ENCODE assay signal across 1 cellular context in genomic region chr10:121500591-121501341, GRCh38.
A peak's percentile ranks its signal among the peaks of the same experiment; 100 is the strongest.
TF ChIP-seq lines count a peak whose summit lies in the region.

No MANE protein-coding gene starts in this region.

TF ChIP-seq in HEK293, 187 proteins besides CTCF, POLR2A, EP300 and RAD21 (continued from another document):
- TF ChIP-seq ZNF175 (tag by site-specific recombination; IDR thresholded peaks at IDR 0.05) (no peak), TSHZ1 (tag by site-specific recombination; IDR thresholded peaks at IDR 0.05; ENCODE audit: borderline replicate concordance) (peak; percentile 94), PATZ1 (tag by site-specific recombination; IDR thresholded peaks at IDR 0.05) (peak; percentile 70; the same call in 1 of the 2 replicates), ZNF155 (tag by site-specific recombination; IDR thresholded peaks at IDR 0.05) (no peak), ZNF10 (tag by site-specific recombination; IDR thresholded peaks at IDR 0.05) (peak; percentile 78), ZNF423 (tag by site-specific recombination; IDR thresholded peaks at IDR 0.05) (no peak), PRDM4 (tag by site-specific recombination; IDR thresholded peaks at IDR 0.05) (peak; percentile 77), ZNF366 (tag by site-specific recombination; conservative IDR thresholded peaks at IDR 0.05) (peak; percentile 89), YY2 (tag by site-specific recombination; IDR thresholded peaks at IDR 0.05) (no peak), EGR2 (tag by site-specific recombination; IDR thresholded peaks at IDR 0.05; ENCODE audit: low read depth) (no peak), ZNF174 (tag by site-specific recombination; IDR thresholded peaks at IDR 0.05) (no peak), ZNF24 (tag by site-specific recombination; IDR thresholded peaks at IDR 0.05) (peak; percentile 94), KLF7 (tag by site-specific recombination; IDR thresholded peaks at IDR 0.05; ENCODE audit: borderline replicate concordance) (peak; percentile 32; the same call in 1 of the 2 replicates), ZNF362 (tag by site-specific recombination; IDR thresholded peaks at IDR 0.05) (peak; percentile 85), BCL11A (tag by site-specific recombination; IDR thresholded peaks at IDR 0.05; ENCODE audit: low read depth) (peak; percentile 91; the same call in 1 of the 2 replicates), MYNN (tag by site-specific recombination; IDR thresholded peaks at IDR 0.05; ENCODE audit: borderline replicate concordance) (no peak), ZNF18 (tag by site-specific recombination; IDR thresholded peaks at IDR 0.05) (peak; percentile 63), ZNF558 (tag by site-specific recombination; IDR thresholded peaks at IDR 0.05) (0 out of 2 replicates have a peak, but pooled peaks have one; percentile 14), ZNF654 (tag by site-specific recombination; IDR thresholded peaks at IDR 0.05; ENCODE audit: low read depth) (peak; percentile 20; the same call in 1 of the 2 replicates), ZNF768 (tag by site-specific recombination; IDR thresholded peaks at IDR 0.05) (no peak), ZNF473 (tag by site-specific recombination; IDR thresholded peaks at IDR 0.05) (no peak), ZNF664 (tag by site-specific recombination; IDR thresholded peaks at IDR 0.05) (no peak), ZNF707 (tag by site-specific recombination; IDR thresholded peaks at IDR 0.05) (no peak), ZXDB (tag by site-specific recombination; IDR thresholded peaks at IDR 0.05) (peak; percentile 95), ZNF629 (tag by site-specific recombination; IDR thresholded peaks at IDR 0.05) (peak; percentile 93), ZFP69B (tag by site-specific recombination; IDR thresholded peaks at IDR 0.05) (0 out of 2 replicates have a peak, but pooled peaks have one; percentile 43), ZNF549 (tag by site-specific recombination; IDR thresholded peaks at IDR 0.05) (no peak), ZNF398 (tag by site-specific recombination; IDR thresholded peaks at IDR 0.05) (no peak), ZNF670 (tag by site-specific recombination; IDR thresholded peaks at IDR 0.05; ENCODE audit: low read depth) (no peak), ZBTB7A (tag by site-specific recombination; IDR thresholded peaks at IDR 0.05; ENCODE audit: low read depth) (no peak), ZNF37A (tag by site-specific recombination; IDR thresholded peaks at IDR 0.05) (no peak), ZNF132 (tag by site-specific recombination; IDR thresholded peaks at IDR 0.05; ENCODE audit: borderline replicate concordance) (no peak), HOXD13 (CRISPR knock-in tag; IDR thresholded peaks at IDR 0.05; ENCODE audit: borderline replicate concordance) (no peak), ZNF214 (tag by site-specific recombination; IDR thresholded peaks at IDR 0.05; ENCODE audit: borderline replicate concordance) (no peak), BCL11B (tag by site-specific recombination; IDR thresholded peaks at IDR 0.05; ENCODE audit: low read depth) (0 out of 2 replicates have a peak, but pooled peaks have one; percentile 19), TCF7L2 (IDR thresholded peaks at IDR 0.05; ENCODE audit: borderline replicate concordance, low read depth, low read length) (peak; percentile 88), GLIS1 (tag by site-specific recombination; IDR thresholded peaks at IDR 0.05) (peak; percentile 64), ZNF121 (tag by site-specific recombination; IDR thresholded peaks at IDR 0.05) (no peak), WT1 (tag by site-specific recombination; IDR thresholded peaks at IDR 0.05) (peak; percentile 96), ZSCAN23 (tag by site-specific recombination; IDR thresholded peaks at IDR 0.05) (peak; percentile 64), ZNF488 (tag by site-specific recombination; IDR thresholded peaks at IDR 0.05) (no peak), ZNF354C (tag by site-specific recombination; IDR thresholded peaks at IDR 0.05; ENCODE audit: borderline replicate concordance, low read depth) (no peak), ZNF324 (tag by site-specific recombination; IDR thresholded peaks at IDR 0.05) (no peak), ZNF747 (tag by site-specific recombination; IDR thresholded peaks at IDR 0.05) (no peak), ZNF610 (tag by site-specific recombination; IDR thresholded peaks at IDR 0.05; ENCODE audit: borderline replicate concordance) (no peak), ZNF335 (tag by site-specific recombination; conservative IDR thresholded peaks at IDR 0.05) (no peak), ZNF623 (tag by site-specific recombination; IDR thresholded peaks at IDR 0.05) (no peak), ZNF600 (tag by site-specific recombination; IDR thresholded peaks at IDR 0.05) (peak; percentile 69), SCRT1 (tag by site-specific recombination; IDR thresholded peaks at IDR 0.05; ENCODE audit: borderline replicate concordance) (no peak), ZIC2 (tag by site-specific recombination; IDR thresholded peaks at IDR 0.05) (no peak), ZNF211 (tag by site-specific recombination; IDR thresholded peaks at IDR 0.05; ENCODE audit: low read depth) (no peak), TRIM28 (IDR thresholded peaks at IDR 0.05; ENCODE audit: borderline replicate concordance, low read length) (no peak; the same call in 1 of the 2 replicates), ZNF140 (tag by site-specific recombination; IDR thresholded peaks at IDR 0.05) (no peak), ZNF48 (tag by site-specific recombination; IDR thresholded peaks at IDR 0.05) (no peak)
